Comparison of ENCODE assay signal across 23 cellular contexts in genomic region chr20:63547484-63548480, GRCh38. TPM values are rescaled to one million over a fixed set of nuclear protein-coding genes. Genes with fewer than 3 reads are reported as not detected.
DNase-seq lines count a peak whose midpoint lies in the region; ATAC-seq and TF ChIP-seq lines count a peak whose summit lies in the region.
"Had no signal": no experiment of that assay in that cellular context is flagged by ENCODE, and none has a peak within 500 bp of the region (broad histone marks: within the 10 kb centered on the region; RNA-seq: fewer than 3 reads in every experiment).

TSS of gene SRMS (minus strand) at chr20:63547749. CDS start at chr20:63547463, 286 bp downstream.

- in situ Hi-C loops in SK-MEL-5 (cut with HindIII; ENCODE audit: low pct_unique_long_range_greater_than_20kb, low sequenced_read_pairs), result no loop called here

- TF ChIP-seq CTCF in left lung (IDR thresholded peaks at IDR 0.05), result no peak
- TF ChIP-seq CTCF in gastroesophageal sphincter (IDR thresholded peaks at IDR 0.05), result no peak
- TF ChIP-seq CTCF in dorsolateral prefrontal cortex (IDR thresholded peaks at IDR 0.05 in 54 of 56, conservative IDR thresholded peaks at IDR 0.05 in 2 of 56; ENCODE audit: low read depth in 1 of 56, partially characterized antibody in 56 of 56), result no peak

- no peaks in the 10 kb centered on the region for H3K9me3 ChIP-seq in BLaER1 treated with 17β-estradiol and CSF1 and Interleukin-3, amounts not matched to agents 10 nM and 100 nM (replicated peaks in 1 of 11)
- H3K9me3 ChIP-seq in left lung, result no peaks in the 10 kb centered on the region
- H3K9me3 ChIP-seq in gastroesophageal sphincter, result no peaks in the 10 kb centered on the region
- H3K9me3 ChIP-seq: heart left ventricle, uterus had no signal

- H3K36me3 ChIP-seq in BLaER1 treated with 17β-estradiol and CSF1 and Interleukin-3, amounts not matched to agents 10 nM and 100 nM, result no peaks in the 10 kb centered on the region
- H3K36me3 ChIP-seq in left lung, result no peaks in the 10 kb centered on the region
- no peaks in the 10 kb centered on the region for H3K36me3 ChIP-seq in gastroesophageal sphincter
- H3K36me3 ChIP-seq: heart left ventricle, uterus had no signal

- DNase-seq in HT-29 (ENCODE audit: low spot score) (peak; percentile 25), SK-MEL-5 (ENCODE audit: low read depth, low spot score) (peak; percentile 29), left lung (no peak), dorsolateral prefrontal cortex (no peak)
- DNase-seq: activated CD4-positive, alpha-beta T cell treated with anti-CD3 and anti-CD28 coated beads for 36 hours; activated naive CD4-positive, alpha-beta T cell treated with anti-CD3 and anti-CD28 coated beads for 36 hours; activated T-cell treated with anti-CD3 and anti-CD28 coated beads, Interleukin-2, amount 50 U/mL, for 48 hours; amygdala; cortex of kidney; DMS79 treated with DMSO at 0.1 percent for 48 hours; heart left ventricle; NCI-H1436 treated with DMSO at 0.1 percent for 48 hours; NCI-H524; nucleus accumbens; Right ventricle myocardium superior; T-cell; uterus had no signal

- ATAC-seq in left lung (peak; percentile 10), GM18517 (IDR thresholded peaks at IDR 0.05; ENCODE audit: unreplicated experiment) (no peak), gastroesophageal sphincter (no peak)
- ATAC-seq: activated CD4-positive, alpha-beta T cell treated with anti-CD3 and anti-CD28 coated beads for 36 hours; heart left ventricle; T-cell had no signal

- no peak within 1 kb of the TSS for H3K27ac ChIP-seq in BLaER1 treated with 17β-estradiol and CSF1 and Interleukin-3, amounts not matched to agents 10 nM and 100 nM
- H3K27ac ChIP-seq in left lung (no peak within 1 kb of the TSS), gastroesophageal sphincter (no peak within 1 kb of the TSS), dorsolateral prefrontal cortex (no peak within 1 kb of the TSS)
- H3K27ac ChIP-seq: heart left ventricle, uterus had no signal

- H3K4me1 ChIP-seq in BLaER1 treated with 17β-estradiol and CSF1 and Interleukin-3, amounts not matched to agents 10 nM and 100 nM, result peaks cover 5 to 48% (median 32%) of the 10 kb centered on the region in 10 experiments
- no peaks in the 10 kb centered on the region for H3K4me1 ChIP-seq in left lung
- H3K4me1 ChIP-seq in gastroesophageal sphincter, result peaks cover 0 to 6% (median 0%) of the 10 kb centered on the region in 3 donors
- H3K4me1 ChIP-seq: uterus had no signal

- TF ChIP-seq EP300 in gastroesophageal sphincter (IDR thresholded peaks at IDR 0.05), result no peak

- no peak within 1 kb of the TSS for H3K4me3 ChIP-seq in BLaER1 treated with 17β-estradiol and CSF1 and Interleukin-3, amounts not matched to agents 10 nM and 100 nM
- H3K4me3 ChIP-seq in left lung, result no peak within 1 kb of the TSS
- no peak within 1 kb of the TSS for H3K4me3 ChIP-seq in gastroesophageal sphincter
- H3K4me3 ChIP-seq in dorsolateral prefrontal cortex, result no peak within 1 kb of the TSS
- H3K4me3 ChIP-seq: heart left ventricle, lung, uterus had no signal

- peaks cover 84 to 97% (median 90%) of the 10 kb centered on the region in 11 experiments for H3K27me3 ChIP-seq in BLaER1 treated with 17β-estradiol and CSF1 and Interleukin-3, amounts not matched to agents 10 nM and 100 nM
- H3K27me3 ChIP-seq in left lung (peaks cover 18 to 87% of the 10 kb centered on the region in 2 donors), gastroesophageal sphincter (peaks cover 78% of the 10 kb centered on the region), dorsolateral prefrontal cortex (peaks cover 0 to 47% (median 12%) of the 10 kb centered on the region in 45 donors)
- H3K27me3 ChIP-seq: uterus had no signal

- H4K20me1 ChIP-seq in BLaER1 treated with 17β-estradiol and CSF1 and Interleukin-3, amounts not matched to agents 10 nM and 100 nM, result peaks cover 0 to 84% (median 51%) of the 10 kb centered on the region in 11 experiments; a peak in 18 of 22 replicates

- TF ChIP-seq POLR2A in gastroesophageal sphincter (IDR thresholded peaks at IDR 0.05), result no peak

- H3K9ac ChIP-seq in BLaER1 treated with 17β-estradiol and CSF1 and Interleukin-3, amounts not matched to agents 10 nM and 100 nM, result no peak within 1 kb of the TSS

- intact Hi-C loops in left lung (cut with DNase I) (no loop called here), dorsolateral prefrontal cortex (cut with DNase I) (no loop called here)

- H3K4me2 ChIP-seq in BLaER1 treated with 17β-estradiol and CSF1 and Interleukin-3, amounts not matched to agents 10 nM and 100 nM, result peak within 1 kb of the TSS in 6 of 11 experiments; percentile 14 to 46 (median 30); a peak in 5 of 22 replicates

- 60% methylated on average over 3 of the region's 53 CpGs; no CpG with 5 or more reads in 1 of the 2 donors for WGBS in gastroesophageal sphincter (ENCODE audit: low coverage in 1 of 2), 2 donors

RNA-seq across cellular contexts. Expression of gene SRMS, which starts in this region (rescaled TPM):
- total RNA-seq in HT-29 (2014; rRNA removed; shearing (Covaris generic)), result 0.13 TPM in 1 of 2 replicates, not detected in the other
- not detected in 2 replicates for total RNA-seq in SK-MEL-5 (2014; rRNA removed; shearing (Covaris generic))
- polyA plus RNA-seq in SK-MEL-5 (2015; cell fraction: cytosol; rRNA removed), result not detected in 2 replicates
- not detected in 2 replicates for polyA plus RNA-seq in SK-MEL-5 (2015; cell fraction: nucleus; rRNA removed)
- total RNA-seq in left lung (not detected), gastroesophageal sphincter (not detected), dorsolateral prefrontal cortex (not detected)
- total RNA-seq: activated CD4-positive, alpha-beta T cell treated with anti-CD3 and anti-CD28 coated beads for 36 hours; activated CD8-positive, alpha-beta memory T cell treated with anti-CD3 and anti-CD28 coated beads for 36 hours; activated naive CD4-positive, alpha-beta T cell treated with anti-CD3 and anti-CD28 coated beads for 36 hours; heart left ventricle; lung; pulmonary artery endothelial cell; Right ventricle myocardium superior; T-cell; uterus had no signal
- polyA plus RNA-seq: heart left ventricle had no signal

Comparison
In these comparisons a context has a peak if more than half of its experiments do, and no peak if none do; other contexts are left out.
1. Peak in DNase-seq in HT-29; RNA of the gene not detected or under 1 TPM.
2. Peak in DNase-seq in SK-MEL-5; RNA of the gene not detected or under 1 TPM.
3. Peak in ATAC-seq in left lung; RNA of the gene not detected or under 1 TPM.